ENCODE assay signal across 13 cellular contexts in genomic region chr2:105400138-105400540, GRCh38. TPM values are rescaled to one million over a fixed set of nuclear protein-coding genes. Genes with fewer than 3 reads are reported as not detected.
DNase-seq lines count a peak whose midpoint lies in the region; ATAC-seq and TF ChIP-seq lines count a peak whose summit lies in the region.
"Had no signal": no experiment of that assay in that cellular context is flagged by ENCODE, and none has a peak within 500 bp of the region (broad histone marks: within the 10 kb centered on the region; RNA-seq: fewer than 3 reads in every experiment).

No MANE protein-coding gene starts in this region.

- WGBS in esophagus squamous epithelium, 2 donors = 67 to 87% methylated on average over 7 of the region's 7 CpGs

- BruUV-seq in HCT116 (replicated peaks; lab: Mats Ljungman, UMichigan) = no TSS peak

- peaks cover 9% of the 10 kb centered on the region for H3F3A ChIP-seq in neural progenitor cell (ENCODE audit: low read depth)

- H3K9ac ChIP-seq in HCT116 (ENCODE audit: low read length) = no peak overlapping the region
- H3K9ac ChIP-seq in neural progenitor cell = no peak overlapping the region

- H3K4me3 Mint-ChIP-seq in CD8-positive, alpha-beta memory T cell = peak overlapping the region in 4 of 7 donors; percentile 1 to 53 (median 32)
- H3K4me3 Mint-ChIP-seq in neural progenitor cell = peak overlapping the region; percentile 79
- H3K4me3 Mint-ChIP-seq in activated T-helper 2 cell treated with anti-CD3 and anti-CD28 coated beads, Interferon-gamma antibody, Interleukin-2, Interleukin-4, amounts not matched to agents 10 μg/mL and 5 μg/mL and 100 μg/mL, durations not matched to agents 14 hours and 24 hours and 36 hours (ENCODE audit: low read depth) = no peak overlapping the region

- H3K79me2 ChIP-seq in HCT116 (ENCODE audit: insufficient read depth, low read length) (peaks cover 35% of the 10 kb centered on the region), neural progenitor cell (ENCODE audit: low read depth) (peaks cover 6% of the 10 kb centered on the region)

- H3K9me3 ChIP-seq in CD8-positive, alpha-beta memory T cell (ENCODE audit: low read length) = no peaks in the 10 kb centered on the region
- H3K9me3 ChIP-seq in HCT116 (ENCODE audit: control insufficient read depth in 1 of 2, insufficient read depth in 1 of 2, low read depth in 1 of 2, low read length in 2 of 2) = no peaks in the 10 kb centered on the region
- H3K9me3 ChIP-seq in esophagus squamous epithelium = no peaks in the 10 kb centered on the region
- H3K9me3 ChIP-seq in neural progenitor cell (ENCODE audit: low read depth) = no peaks in the 10 kb centered on the region
- H3K9me3 ChIP-seq: thoracic aorta had no signal

- RAD21 ChIA-PET in HCT116 (lab: Charles Lee; ENCODE audit: low non-redundant PET in 1 of 2, low total read pairs in 2 of 2, uncharacterized antibody in 2 of 2, unreplicated experiment in 2 of 2) = no interaction called here

- H3K4me1 ChIP-seq in CD8-positive, alpha-beta memory T cell (ENCODE audit: insufficient read depth, low read length) = peaks cover 12% of the 10 kb centered on the region
- H3K4me1 ChIP-seq in HCT116 (ENCODE audit: control insufficient read depth in 1 of 2, insufficient read depth in 2 of 2, low read length in 2 of 2) = peaks cover 41 to 70% of the 10 kb centered on the region in 2 experiments
- H3K4me1 ChIP-seq in esophagus squamous epithelium = peaks cover 21 to 73% (median 36%) of the 10 kb centered on the region in 3 donors
- no peaks in the 10 kb centered on the region for H3K4me1 ChIP-seq in neural progenitor cell

- POLR2A ChIA-PET in CD8-positive, alpha-beta memory T cell (lab: Charles Lee) = no interaction called here
- POLR2A ChIA-PET in HCT116 (lab: Charles Lee) = interaction anchor here (0.6 to 1.2 kb wide), 2 partner anchors 13 to 57 kb away, joined by 3 read pairs; no protein-coding TSS in a partner anchor

- H3K27me3 Mint-ChIP-seq in CD8-positive, alpha-beta memory T cell = peaks cover 8 to 52% of the 10 kb centered on the region in 2 donors
- peaks cover 14% of the 10 kb centered on the region for H3K27me3 Mint-ChIP-seq in neural progenitor cell (ENCODE audit: insufficient read depth, low read depth)
- peaks cover 35% of the 10 kb centered on the region for H3K27me3 Mint-ChIP-seq in activated T-helper 2 cell treated with anti-CD3 and anti-CD28 coated beads, Interferon-gamma antibody, Interleukin-2, Interleukin-4, amounts not matched to agents 10 μg/mL and 5 μg/mL and 100 μg/mL, durations not matched to agents 14 hours and 24 hours and 36 hours (ENCODE audit: low read depth)

- H4K20me1 ChIP-seq in HCT116 (ENCODE audit: insufficient read depth) (no peaks in the 10 kb centered on the region; the same call in 1 of the 2 replicates), neural progenitor cell (ENCODE audit: low read depth) (no peaks in the 10 kb centered on the region)

- H3K4me1 Mint-ChIP-seq in CD8-positive, alpha-beta memory T cell = peaks cover 4 to 8% (median 5%) of the 10 kb centered on the region in 3 donors
- H3K4me1 Mint-ChIP-seq in neural progenitor cell = peaks cover 32% of the 10 kb centered on the region
- peaks cover 10% of the 10 kb centered on the region for H3K4me1 Mint-ChIP-seq in activated T-helper 2 cell treated with anti-CD3 and anti-CD28 coated beads, Interferon-gamma antibody, Interleukin-2, Interleukin-4, amounts not matched to agents 10 μg/mL and 5 μg/mL and 100 μg/mL, durations not matched to agents 14 hours and 24 hours and 36 hours (ENCODE audit: low read depth)

- peaks cover 6% of the 10 kb centered on the region for H3K27me3 ChIP-seq in CD8-positive, alpha-beta memory T cell (ENCODE audit: insufficient read depth, low read length, poor library complexity, severe bottlenecking)
- no peaks in the 10 kb centered on the region for H3K27me3 ChIP-seq in HCT116 (ENCODE audit: insufficient read depth, low read length)
- peaks cover 0 to 18% (median 0%) of the 10 kb centered on the region in 4 donors for H3K27me3 ChIP-seq in esophagus squamous epithelium
- peaks cover 31% of the 10 kb centered on the region for H3K27me3 ChIP-seq in neural progenitor cell

- H3K4me3 ChIP-seq in CD8-positive, alpha-beta memory T cell (ENCODE audit: low read length) = no peak overlapping the region
- H3K4me3 ChIP-seq in HCT116 (replicated peaks in 1 of 2; ENCODE audit: low read depth in 1 of 2, low read length in 2 of 2) (no peak overlapping the region), esophagus squamous epithelium (no peak overlapping the region), neural progenitor cell (no peak overlapping the region)
- H3K4me3 ChIP-seq: thoracic aorta had no signal

- no peak for TF ChIP-seq RAD21 in HCT116 (IDR thresholded peaks at IDR 0.05; ENCODE audit: low read depth)

- no peak overlapping the region for H3K4me2 ChIP-seq in HCT116 (ENCODE audit: low read length)
- no peak overlapping the region for H3K4me2 ChIP-seq in neural progenitor cell

- TF ChIP-seq CTCF in HCT116 (IDR thresholded peaks at IDR 0.05 in 2 of 3, conservative IDR thresholded peaks at IDR 0.05 in 1 of 3; ENCODE audit: borderline replicate concordance in 1 of 3, insufficient read depth in 1 of 3, low read depth in 2 of 3, low read length in 2 of 3) = no peak
- no peak for TF ChIP-seq CTCF in esophagus squamous epithelium (IDR thresholded peaks at IDR 0.05)
- TF ChIP-seq CTCF in neural progenitor cell (IDR thresholded peaks at IDR 0.05) = no peak

- H3K27ac Mint-ChIP-seq in CD8-positive, alpha-beta memory T cell = no peak overlapping the region
- peak overlapping the region; percentile 68 for H3K27ac Mint-ChIP-seq in neural progenitor cell
- no peak overlapping the region for H3K27ac Mint-ChIP-seq in activated T-helper 2 cell treated with anti-CD3 and anti-CD28 coated beads, Interferon-gamma antibody, Interleukin-2, Interleukin-4, amounts not matched to agents 10 μg/mL and 5 μg/mL and 100 μg/mL, durations not matched to agents 14 hours and 24 hours and 36 hours
- H3K27ac Mint-ChIP-seq: activated T-helper 1 cell treated with anti-CD3 and anti-CD28 coated beads, Interleukin-12 subunit alpha, Interleukin-12 subunit beta, Interleukin-2, Interleukin-4 antibody, amounts not matched to agents 30 ng/mL and 10 ng/mL and 1 ng/mL, durations not matched to agents 14 hours and 24 hours and 36 hours had no signal

- CTCF ChIA-PET in CD8-positive, alpha-beta memory T cell (lab: Charles Lee) = interaction anchor here (1.2 kb wide), 1 partner anchor 15 kb away, joined by 3 read pairs; no protein-coding TSS in a partner anchor
- CTCF ChIA-PET in HCT116 (lab: Charles Lee) = interaction anchor here (1.1 kb wide), 1 partner anchor 121 kb away, joined by 3 read pairs; no protein-coding TSS in a partner anchor

- H3K27ac ChIP-seq in CD8-positive, alpha-beta memory T cell (ENCODE audit: low read depth, low read length) = no peak overlapping the region
- H3K27ac ChIP-seq in HCT116 (ENCODE audit: low read depth, low read length) = no peak overlapping the region
- peak overlapping the region; percentile 95 to 98 (median 98) for H3K27ac ChIP-seq in esophagus squamous epithelium
- no peak overlapping the region for H3K27ac ChIP-seq in neural progenitor cell
- H3K27ac ChIP-seq: thoracic aorta had no signal

- intact Hi-C loops in HCT116 (cut with micrococcal nuclease) (loop anchor here (5.0 kb wide), 1 partner anchor 63 kb away; the partner anchor contains the start of gene C2orf49), esophagus squamous epithelium (cut with DNase I) (no loop called here)
- intact Hi-C loops in activated T-helper 2 cell treated with anti-CD3 and anti-CD28 coated beads, Interferon-gamma antibody, Interleukin-2, Interleukin-4, amounts not matched to agents 10 μg/mL and 5 μg/mL and 100 μg/mL, durations not matched to agents 14 hours and 24 hours and 36 hours (cut with micrococcal nuclease) = no loop called here

- no peak for DNase-seq in CD8-positive, alpha-beta memory T cell
- DNase-seq in HCT116 (ENCODE audit: low read depth, low spot score) (no peak), esophagus squamous epithelium (lab: John Stamatoyannopoulos, UW) (no peak), neural progenitor cell (ENCODE audit: low spot score) (no peak), NCI-H1048 (lab: John Stamatoyannopoulos, UW) (no peak)
- DNase-seq in activated T-helper 2 cell treated with anti-CD3 and anti-CD28 coated beads, Interferon-gamma antibody, Interleukin-2, Interleukin-4, amounts not matched to agents 10 μg/mL and 5 μg/mL and 100 μg/mL, durations not matched to agents 14 hours and 24 hours and 36 hours (ENCODE audit: low spot score) = no peak
- DNase-seq: DMS53, foreskin melanocyte, Karpas-422, NCI-H1105 had no signal

- H3K36me3 Mint-ChIP-seq in CD8-positive, alpha-beta memory T cell = no peaks in the 10 kb centered on the region
- peaks cover 13% of the 10 kb centered on the region for H3K36me3 Mint-ChIP-seq in neural progenitor cell
- H3K36me3 Mint-ChIP-seq in activated T-helper 2 cell treated with anti-CD3 and anti-CD28 coated beads, Interferon-gamma antibody, Interleukin-2, Interleukin-4, amounts not matched to agents 10 μg/mL and 5 μg/mL and 100 μg/mL, durations not matched to agents 14 hours and 24 hours and 36 hours (ENCODE audit: low read depth) = no peaks in the 10 kb centered on the region

- no peaks in the 10 kb centered on the region for H3K9me2 ChIP-seq in HCT116 (ENCODE audit: insufficient read depth)

- no peaks in the 10 kb centered on the region for H3K9me3 Mint-ChIP-seq in CD8-positive, alpha-beta memory T cell
- H3K9me3 Mint-ChIP-seq in neural progenitor cell = peaks cover 7% of the 10 kb centered on the region
- no peaks in the 10 kb centered on the region for H3K9me3 Mint-ChIP-seq in activated T-helper 2 cell treated with anti-CD3 and anti-CD28 coated beads, Interferon-gamma antibody, Interleukin-2, Interleukin-4, amounts not matched to agents 10 μg/mL and 5 μg/mL and 100 μg/mL, durations not matched to agents 14 hours and 24 hours and 36 hours
- H3K9me3 Mint-ChIP-seq: activated T-helper 1 cell treated with anti-CD3 and anti-CD28 coated beads, Interleukin-12 subunit alpha, Interleukin-12 subunit beta, Interleukin-2, Interleukin-4 antibody, amounts not matched to agents 30 ng/mL and 10 ng/mL and 1 ng/mL, durations not matched to agents 14 hours and 24 hours and 36 hours had no signal

- H3K36me3 ChIP-seq in CD8-positive, alpha-beta memory T cell (ENCODE audit: insufficient read depth, low read length) = no peaks in the 10 kb centered on the region
- peaks cover 0 to 12% of the 10 kb centered on the region in 2 experiments; a peak in 2 of 4 replicates for H3K36me3 ChIP-seq in HCT116 (ENCODE audit: control insufficient read depth in 1 of 2, insufficient read depth in 2 of 2, low read length in 2 of 2)
- H3K36me3 ChIP-seq in esophagus squamous epithelium = no peaks in the 10 kb centered on the region
- H3K36me3 ChIP-seq in neural progenitor cell = no peaks in the 10 kb centered on the region
- H3K36me3 ChIP-seq: thoracic aorta had no signal

- ATAC-seq in HCT116 = no peak
- no peak for ATAC-seq in GM21717 (IDR thresholded peaks at IDR 0.05; ENCODE audit: unreplicated experiment)

- TF ChIP-seq POLR2A in HCT116 (IDR thresholded peaks at IDR 0.05; ENCODE audit: borderline replicate concordance, extremely low read depth, insufficient read depth, insufficient read length) (no peak), esophagus squamous epithelium (IDR thresholded peaks at IDR 0.05) (no peak)

- peak overlapping the region; percentile 10 for H2AFZ ChIP-seq in HCT116 (ENCODE audit: low read depth, low read length, poor library complexity, severe bottlenecking)
- H2AFZ ChIP-seq in neural progenitor cell (replicated peaks) = no peak overlapping the region

RNA-seq across cellular contexts. Expression of gene FHL2, which starts 1.3 kb away (rescaled TPM):
- 1 to 10 TPM; 3.3 to 3.5 TPM for total RNA-seq in CD8-positive, alpha-beta memory T cell
- polyA plus RNA-seq in CD8-positive, alpha-beta memory T cell = 0.69 TPM
- total RNA-seq in HCT116 (2021; ENCODE audit: unreplicated experiment) = 86.6 TPM
- 150 and 161 TPM in 2 replicates for polyA plus RNA-seq in HCT116 (2012)
- 10 to 100 TPM; 46.1 to 89.1 (median 54.7) TPM for total RNA-seq in esophagus squamous epithelium
- total RNA-seq in neural progenitor cell (ENCODE audit: low replicate concordance) = 17.8 and 20.7 TPM in 2 replicates
- total RNA-seq in activated T-helper 2 cell treated with anti-CD3 and anti-CD28 coated beads, Interferon-gamma antibody, Interleukin-2, Interleukin-4, amounts not matched to agents 10 μg/mL and 5 μg/mL and 100 μg/mL, durations not matched to agents 14 hours and 24 hours and 36 hours = 5.3 and 5.6 TPM in 2 replicates

Comparison
In these comparisons a context has a peak if more than half of its experiments do, and no peak if none do; other contexts are left out.
1. H3K27ac ChIP-seq: peak in esophagus squamous epithelium (4 of 4); none in CD8-positive, alpha-beta memory T cell (single experiment), HCT116 (single experiment) and neural progenitor cell (single experiment).